Comparison of ENCODE assay signal across 12 cellular contexts in genomic region chr15:35705885-35706590, GRCh38.
DNase-seq lines count a peak whose midpoint lies in the region; ATAC-seq, FAIRE-seq and TF ChIP-seq lines count a peak whose summit lies in the region.
"Had no signal": no experiment of that assay in that cellular context is flagged by ENCODE, and none has a peak within 500 bp of the region (broad histone marks: within the 10 kb centered on the region; RNA-seq: fewer than 3 reads in every experiment).

No MANE protein-coding gene starts in this region.

- no peaks in the 10 kb centered on the region for H3K79me2 ChIP-seq in endothelial cell of umbilical vein (ENCODE audit: control insufficient read depth, insufficient read depth, low read length)

- DNase-seq in RKO (ENCODE audit: low spot score) = peak; percentile 27
- DNase-seq in endothelial cell of umbilical vein (ENCODE audit: low read depth, low spot score) = peak; percentile 87
- peak; percentile 82 to 89 for DNase-seq in lung microvascular endothelial cell (ENCODE audit: low read depth in 2 of 2)
- DNase-seq in tibial artery = no peak
- DNase-seq in activated CD8-positive, alpha-beta memory T cell treated with anti-CD3 and anti-CD28 coated beads, Interleukin-2, amount 50 U/mL, for 4 hours = no peak
- DNase-seq in foreskin fibroblast = no peak
- DNase-seq: DMS79 treated with DMSO at 0.1 percent for 48 hours, NCI-H226, SIG-M5 had no signal

- TSS peak; percentile 21 for BruUV-seq in endothelial cell of umbilical vein (replicated peaks; lab: Mats Ljungman, UMichigan)

- no peaks in the 10 kb centered on the region for H4K20me1 ChIP-seq in endothelial cell of umbilical vein (replicated peaks; ENCODE audit: control insufficient read depth, extremely low read depth, insufficient read depth, low read length)

- H3K9me3 ChIP-seq in endothelial cell of umbilical vein (replicated peaks; ENCODE audit: control insufficient read depth, insufficient read depth, low read length) (no peaks in the 10 kb centered on the region), tibial artery (no peaks in the 10 kb centered on the region)

- no peak for ATAC-seq in GM18907 (IDR thresholded peaks at IDR 0.05; ENCODE audit: unreplicated experiment)
- ATAC-seq: activated T-helper 17 cell treated with anti-CD3 and anti-CD28 coated beads, Interleukin-2, amount 50 U/mL, for 72 hours had no signal

- H3K27me3 ChIP-seq in endothelial cell of umbilical vein (ENCODE audit: control insufficient read depth in 2 of 2, insufficient read depth in 2 of 2, low read length in 2 of 2) = no peaks in the 10 kb centered on the region
- H3K27me3 ChIP-seq in tibial artery = no peaks in the 10 kb centered on the region

- CTCF ChIA-PET in endothelial cell of umbilical vein (lab: Charles Lee) = interaction anchor here (1.4 to 1.7 kb wide), 3 partner anchors 9 to 33 kb away, joined by 3 to 7 read pairs (median 3); no protein-coding TSS in a partner anchor

- POLR2A ChIA-PET in endothelial cell of umbilical vein (lab: Charles Lee) = no interaction called here

- H3K36me3 ChIP-seq in endothelial cell of umbilical vein (ENCODE audit: control insufficient read depth in 2 of 2, extremely low read depth in 1 of 2, insufficient read depth in 2 of 2, low read length in 2 of 2) = no peaks in the 10 kb centered on the region
- H3K36me3 ChIP-seq in tibial artery = no peaks in the 10 kb centered on the region

- peaks cover 34% of the 10 kb centered on the region for H3K4me1 ChIP-seq in endothelial cell of umbilical vein (ENCODE audit: control insufficient read depth, extremely low read depth, insufficient read depth, low read length)
- H3K4me1 ChIP-seq in tibial artery = peaks cover 0 to 27% (median 13%) of the 10 kb centered on the region in 4 donors

- H3K4me2 ChIP-seq in endothelial cell of umbilical vein (ENCODE audit: insufficient read depth, low read length) = no peak overlapping the region
- H3K4me2 ChIP-seq: KMS-11 had no signal

- H3K4me3 ChIP-seq in endothelial cell of umbilical vein (replicated peaks in 1 of 3; ENCODE audit: insufficient read depth in 1 of 3, low read depth in 1 of 3, low read length in 3 of 3) (no peak overlapping the region), tibial artery (no peak overlapping the region), foreskin fibroblast (ENCODE audit: low read depth in 1 of 2, low read length in 2 of 2) (no peak overlapping the region)

- H2AFZ ChIP-seq in endothelial cell of umbilical vein (ENCODE audit: low read depth, low read length) = peak overlapping the region; percentile 1

- intact Hi-C loops in endothelial cell of umbilical vein (cut with micrococcal nuclease) (no loop called here), tibial artery (cut with DNase I; ENCODE audit: low total_unique reads) (no loop called here)

- no peak for TF ChIP-seq POLR2A in endothelial cell of umbilical vein (IDR thresholded peaks at IDR 0.05; ENCODE audit: low read depth, low read length)

- no peaks in the 10 kb centered on the region for H3K9me1 ChIP-seq in endothelial cell of umbilical vein (replicated peaks; ENCODE audit: control insufficient read depth, extremely low read depth, insufficient read depth, low read length)

- H3K27ac ChIP-seq in endothelial cell of umbilical vein (ENCODE audit: insufficient read depth, low read depth, low read length) (no peak overlapping the region), tibial artery (peak overlapping the region; percentile 2 to 42)
- H3K27ac ChIP-seq: KMS-11 had no signal

- dilution Hi-C loops in endothelial cell of umbilical vein (cut with MboI; ENCODE audit: extremely low pct_ligation_motif_present, low sequenced_read_pairs) = no loop called here

- no peak for TF ChIP-seq CTCF in endothelial cell of umbilical vein (IDR thresholded peaks at IDR 0.05; ENCODE audit: extremely low read depth in 1 of 2, insufficient read depth in 1 of 2, low read depth in 1 of 2, low read length in 2 of 2)
- TF ChIP-seq CTCF in tibial artery (IDR thresholded peaks at IDR 0.05) = no peak
- no peak for TF ChIP-seq CTCF in foreskin fibroblast (IDR thresholded peaks at IDR 0.05; ENCODE audit: low read depth, low read length)

- H3K9ac ChIP-seq in endothelial cell of umbilical vein (replicated peaks; ENCODE audit: extremely low read depth, insufficient read depth, low read length) = no peak overlapping the region
- H3K9ac ChIP-seq: KMS-11 had no signal

- FAIRE-seq in endothelial cell of umbilical vein (lab: Jason Lieb, UNC) = no peak

TF ChIP-seq in endothelial cell of umbilical vein, 7 proteins besides CTCF, POLR2A, EP300 and RAD21:
- no peak for TF ChIP-seq FOS (IDR thresholded peaks at IDR 0.05; ENCODE audit: borderline replicate concordance, insufficient read depth, low read length)
- peak; percentile 12 for TF ChIP-seq GATA2 (IDR thresholded peaks at IDR 0.05; ENCODE audit: insufficient read depth, insufficient read length, low read depth, low read length)
- no peak for TF ChIP-seq JUN (IDR thresholded peaks at IDR 0.05; ENCODE audit: borderline replicate concordance, insufficient read depth, insufficient read length, low read depth)
- no peak for TF ChIP-seq MYC (IDR thresholded peaks at IDR 0.05; ENCODE audit: low read depth, low read length)
TF ChIP-seq in endothelial cell of umbilical vein: peak in this region for 1.

Comparison
In these comparisons a context has a peak if more than half of its experiments do, and no peak if none do; other contexts are left out.
1. DNase-seq: peak in RKO (single experiment), endothelial cell of umbilical vein (single experiment) and lung microvascular endothelial cell (2 of 2); none in tibial artery (0 of 2), activated CD8-positive, alpha-beta memory T cell treated with anti-CD3 and anti-CD28 coated beads, Interleukin-2, amount 50 U/mL, for 4 hours (single experiment) and foreskin fibroblast (0 of 2).